8 cellular contexts compared by ENCODE assay signal in the genomic region with DNA sequence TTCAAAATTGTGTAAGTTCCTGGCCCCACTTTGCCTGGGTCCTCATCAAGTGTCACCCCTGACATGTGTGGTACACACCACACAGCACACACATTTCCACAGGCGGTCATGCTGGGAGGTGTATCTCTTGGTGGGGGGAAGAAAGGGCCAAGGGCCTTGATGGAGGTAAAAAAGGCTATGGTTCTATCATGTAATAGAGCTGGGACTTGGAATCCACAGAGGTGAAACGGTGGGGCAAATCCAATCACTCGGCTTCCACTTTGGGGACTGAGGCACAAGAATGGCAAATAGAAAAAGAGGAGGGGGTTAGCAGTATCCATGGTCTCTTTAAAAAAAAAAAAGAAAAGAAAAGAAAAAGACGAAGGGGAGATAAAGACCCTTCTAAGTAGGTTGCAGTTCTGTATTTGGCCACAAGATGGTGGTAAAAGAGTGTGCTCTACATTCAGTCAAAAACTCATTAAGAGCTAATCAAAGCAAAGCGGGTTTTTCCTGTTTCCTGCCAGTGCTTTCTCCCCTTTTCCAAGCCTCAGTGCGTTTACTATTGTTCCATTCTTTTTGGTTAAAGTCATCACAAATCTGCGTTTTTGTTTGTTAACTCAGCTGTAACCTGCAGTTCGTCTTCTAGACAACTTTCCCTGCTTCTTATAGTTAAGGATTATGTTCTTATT. TPM values are rescaled to one million over a fixed set of nuclear protein-coding genes. Genes with fewer than 3 reads are reported as not detected.
DNase-seq lines count a peak whose midpoint lies in the region; ATAC-seq, FAIRE-seq and TF ChIP-seq lines count a peak whose summit lies in the region.

No MANE protein-coding gene starts in this region.

- intact Hi-C loops in left cardiac atrium (cut with DNase I): no loop called here

- no peak for FAIRE-seq in A549 (lab: Jason Lieb, UNC)

- H3K36me3 Mint-ChIP-seq in activated naive CD8-positive, alpha-beta T cell treated with anti-CD3 and anti-CD28 coated beads, Interleukin-2, amount 50 U/mL, for 24 hours (ENCODE audit: low read depth): no peaks in the 10 kb centered on the region

- peak; percentile 75 for TF ChIP-seq CTCF in A549 (IDR thresholded peaks at IDR 0.05)
- TF ChIP-seq CTCF in retinal pigment epithelial cell (conservative IDR thresholded peaks at IDR 0.05; ENCODE audit: low read depth, low read length): peak; percentile 86

- DNase-seq in A549 (ENCODE audit: low read depth in 1 of 2, low spot score in 1 of 2) (peak in 1 of 2 experiments; percentile 31), ELR (ENCODE audit: low read depth) (peak; percentile 62), NCI-H2081 treated with DMSO at 0.1 percent for 48 hours (lab: John Stamatoyannopoulos, UW) (peak; percentile 69), left cardiac atrium (no peak), retinal pigment epithelial cell (ENCODE audit: low read depth) (peak; percentile 11), 8988T (no peak)
- peak; percentile 6 for DNase-seq in activated naive CD8-positive, alpha-beta T cell treated with anti-CD3 and anti-CD28 coated beads, Interleukin-2, amount 50 U/mL, for 24 hours
- DNase-seq in activated CD4-positive, alpha-beta T cell treated with anti-CD3 and anti-CD28 coated beads, Interleukin-2, amount 50 U/mL, for 4 hours: no peak

- POLR2A ChIA-PET in A549 (lab: Yijun Ruan, JAX): no interaction called here

- CTCF ChIA-PET in A549 (lab: Yijun Ruan, JAX): interaction anchor here (0.5 to 2.7 kb wide), 40 partner anchors 9 to 1777 kb away, joined by 3 to 18 read pairs (median 4); no protein-coding TSS in a partner anchor

- H3K9me3 Mint-ChIP-seq in activated naive CD8-positive, alpha-beta T cell treated with anti-CD3 and anti-CD28 coated beads, Interleukin-2, amount 50 U/mL, for 24 hours: no peaks in the 10 kb centered on the region

- ATAC-seq in A549 (peak in 1 of 2 experiments; percentile 60; a peak in 3 of 6 replicates), left cardiac atrium (peak; percentile 34 to 61)
- no peak for ATAC-seq in activated naive CD8-positive, alpha-beta T cell treated with anti-CD3 and anti-CD28 coated beads, Interleukin-2, amount 50 U/mL, for 24 hours

- no peak for TF ChIP-seq EP300 in A549 (IDR thresholded peaks at IDR 0.05)

- H3K4me1 ChIP-seq in A549: peaks cover 6% of the 10 kb centered on the region; the same call in 2 of the 3 replicates

- peak overlapping the region; percentile 34; the same call in 2 of the 3 replicates for H3K4me2 ChIP-seq in A549

- H3K27ac ChIP-seq in A549: no peak overlapping the region; a peak in 1 of 6 replicates

- H3K27ac Mint-ChIP-seq in activated naive CD8-positive, alpha-beta T cell treated with anti-CD3 and anti-CD28 coated beads, Interleukin-2, amount 50 U/mL, for 24 hours: no peak overlapping the region

- H3K4me1 Mint-ChIP-seq in activated naive CD8-positive, alpha-beta T cell treated with anti-CD3 and anti-CD28 coated beads, Interleukin-2, amount 50 U/mL, for 24 hours: peaks cover 19% of the 10 kb centered on the region

- WGBS in A549 (ENCODE audit: missing lambda C conversion rate): 12% methylated on average over 8 of the region's 8 CpGs

- peaks cover 2% of the 10 kb centered on the region for H3K27me3 Mint-ChIP-seq in activated naive CD8-positive, alpha-beta T cell treated with anti-CD3 and anti-CD28 coated beads, Interleukin-2, amount 50 U/mL, for 24 hours

- H3K4me3 Mint-ChIP-seq in activated naive CD8-positive, alpha-beta T cell treated with anti-CD3 and anti-CD28 coated beads, Interleukin-2, amount 50 U/mL, for 24 hours: no peak overlapping the region

- no peaks in the 10 kb centered on the region for H3K9me3 ChIP-seq in A549

- no peak overlapping the region for H3K4me3 ChIP-seq in A549
- H3K4me3 ChIP-seq in retinal pigment epithelial cell (ENCODE audit: low read length): peak overlapping the region; percentile 2

- TF ChIP-seq RAD21 in A549 (conservative IDR thresholded peaks at IDR 0.05 in 1 of 2, IDR thresholded peaks at IDR 0.05 in 1 of 2): peak; percentile 74 to 75

- TF ChIP-seq POLR2A in A549 (IDR thresholded peaks at IDR 0.05; ENCODE audit: low read length): no peak

TF ChIP-seq in A549, 52 proteins besides CTCF, POLR2A, EP300 and RAD21:
- TF ChIP-seq, protein P1, sequence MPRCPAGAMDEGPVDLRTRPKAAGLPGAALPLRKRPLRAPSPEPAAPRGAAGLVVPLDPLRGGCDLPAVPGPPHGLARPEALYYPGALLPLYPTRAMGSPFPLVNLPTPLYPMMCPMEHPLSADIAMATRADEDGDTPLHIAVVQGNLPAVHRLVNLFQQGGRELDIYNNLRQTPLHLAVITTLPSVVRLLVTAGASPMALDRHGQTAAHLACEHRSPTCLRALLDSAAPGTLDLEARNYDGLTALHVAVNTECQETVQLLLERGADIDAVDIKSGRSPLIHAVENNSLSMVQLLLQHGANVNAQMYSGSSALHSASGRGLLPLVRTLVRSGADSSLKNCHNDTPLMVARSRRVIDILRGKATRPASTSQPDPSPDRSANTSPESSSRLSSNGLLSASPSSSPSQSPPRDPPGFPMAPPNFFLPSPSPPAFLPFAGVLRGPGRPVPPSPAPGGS (IDR thresholded peaks at IDR 0.05): no peak
- TF ChIP-seq SMC3 (IDR thresholded peaks at IDR 0.05): peak; percentile 58

RNA-seq across cellular contexts. Expression of a gene that starts 37.0 kb away (rescaled TPM):
- polyA plus RNA-seq in A549 (2011; rRNA removed): 202 and 306 TPM in 2 replicates
- 43.0 and 57.1 TPM in 2 replicates for polyA plus RNA-seq in A549 (2012; cell fraction: cytosol; rRNA removed)
- polyA plus RNA-seq in A549 (2012; cell fraction: nucleus; rRNA removed): 46.9 and 59.4 TPM in 2 replicates
- polyA plus RNA-seq in A549 (2017; fragmentation: RNase III; extraction: RNeasy Plus Mini Kit Qiagen cat#74134 plus additional on column Dnase treatment): 118 to 141 TPM (median 133 TPM) in 3 replicates
- 86.5 and 94.1 TPM in 2 replicates for polyA minus RNA-seq in A549 (2011; rRNA and poly(A)+ RNA removed)
- 10 to 100 TPM; 58.8 to 59.9 TPM for total RNA-seq in left cardiac atrium

Comparison
In these comparisons a context has a peak if more than half of its experiments do, and no peak if none do; other contexts are left out.
1. DNase-seq: peak in ELR (single experiment), NCI-H2081 treated with DMSO at 0.1 percent for 48 hours (single experiment), activated naive CD8-positive, alpha-beta T cell treated with anti-CD3 and anti-CD28 coated beads, Interleukin-2, amount 50 U/mL, for 24 hours (single experiment) and retinal pigment epithelial cell (single experiment); none in left cardiac atrium (single experiment), activated CD4-positive, alpha-beta T cell treated with anti-CD3 and anti-CD28 coated beads, Interleukin-2, amount 50 U/mL, for 4 hours (0 of 2) and 8988T (single experiment).